Comparison of ENCODE assay signal across 11 cellular contexts in genomic region chr17:50028207-50029120, GRCh38. TPM values are rescaled to one million over a fixed set of nuclear protein-coding genes. Genes with fewer than 3 reads are reported as not detected.
A peak's percentile ranks its signal among the peaks of the same experiment; 100 is the strongest.
DNase-seq lines count a peak whose midpoint lies in the region; ATAC-seq and TF ChIP-seq lines count a peak whose summit lies in the region.
"Had no signal": no experiment of that assay in that cellular context is flagged by ENCODE, and none has a peak within 500 bp of the region (broad histone marks: within the 10 kb centered on the region; RNA-seq: fewer than 3 reads in every experiment).

No MANE protein-coding gene starts in this region.

- peak overlapping the region; percentile 27 for H4K8ac ChIP-seq in trophoblast cell (ENCODE audit: low read depth, low read length)

- H2AK5ac ChIP-seq in trophoblast cell (ENCODE audit: low read length) = peak overlapping the region; percentile 51

- peak overlapping the region; percentile 38 for H2AFZ ChIP-seq in trophoblast cell (ENCODE audit: insufficient read depth, low read length, poor library complexity)

- TF ChIP-seq POLR2A in spleen (IDR thresholded peaks at IDR 0.05) = no peak

- H3K4me1 ChIP-seq in trophoblast cell (ENCODE audit: control insufficient read depth in 1 of 2, insufficient read depth in 2 of 2, low read length in 2 of 2) = peaks cover 26 to 28% of the 10 kb centered on the region in 2 experiments
- H3K4me1 ChIP-seq in spleen = peaks cover 6 to 20% (median 12%) of the 10 kb centered on the region in 6 donors

- peak overlapping the region; percentile 6 for H4K12ac ChIP-seq in trophoblast cell (ENCODE audit: low read depth, low read length)

- intact Hi-C loops in spleen (cut with DNase I; ENCODE audit: low total_unique reads) = no loop called here

- peak overlapping the region; percentile 31 for H3K18ac ChIP-seq in trophoblast cell (ENCODE audit: low read length)

- peak overlapping the region; percentile 86 for H2BK120ac ChIP-seq in trophoblast cell (ENCODE audit: insufficient read depth, low read length, poor library complexity)

- peaks cover 0 to 3% of the 10 kb centered on the region in 2 donors for H3K9me3 Mint-ChIP-seq in activated naive CD4-positive, alpha-beta T cell treated with anti-CD3 and anti-CD28 coated beads, Interleukin-2, amount 50 U/mL, for 72 hours
- H3K9me3 Mint-ChIP-seq: T-helper 1 cell treated with Interleukin-12 subunit alpha and Interleukin-12 subunit beta and Interleukin-4 antibody, amounts not matched to agents 30 μg/mL and 1 μg/mL, for 36 hours had no signal

- peak overlapping the region; percentile 89 for H2BK12ac ChIP-seq in trophoblast cell (ENCODE audit: low read length)

- peak; percentile 92 for DNase-seq in EL
- DNase-seq in RPMI7951 (ENCODE audit: low read depth) = peak; percentile 82
- peak; percentile 71 for DNase-seq in fibroblast of gingiva (ENCODE audit: low read depth)
- no peak for DNase-seq in trophoblast cell
- no peak for DNase-seq in activated naive CD4-positive, alpha-beta T cell treated with anti-CD3 and anti-CD28 coated beads, Interleukin-2, amount 50 U/mL, for 72 hours (ENCODE audit: low spot score in 2 of 2)
- no peak for DNase-seq in spleen
- DNase-seq: NCI-H1092 had no signal

- H3K4me3 ChIP-seq in trophoblast cell (ENCODE audit: low read depth, low read length) (no peak overlapping the region), spleen (no peak overlapping the region)
- H3K4me3 ChIP-seq: mucosa of descending colon had no signal

- H3K9ac ChIP-seq in trophoblast cell (ENCODE audit: low read length) = no peak overlapping the region

- H3K27ac ChIP-seq in trophoblast cell (ENCODE audit: low read depth, low read length) (no peak overlapping the region), spleen (peak overlapping the region in 1 of 8 donors; percentile 62)

- no CpG with 5 or more reads among the region's 17 CpGs for WGBS in trophoblast cell (ENCODE audit: extremely low coverage, insufficient coverage, insufficient read length)
- WGBS in spleen, 5 donors = 45 to 50% (median 47%) methylated on average over 11 to 17 of the region's 17 CpGs

- H3K9me3 ChIP-seq in trophoblast cell (ENCODE audit: insufficient read depth, low read depth, low read length) (no peaks in the 10 kb centered on the region), spleen (no peaks in the 10 kb centered on the region)
- H3K9me3 ChIP-seq: mucosa of descending colon had no signal

- peak overlapping the region; percentile 72 for H4K91ac ChIP-seq in trophoblast cell (ENCODE audit: low read depth, low read length)

- H3K36me3 ChIP-seq in trophoblast cell (ENCODE audit: control insufficient read depth in 1 of 2, insufficient read depth in 2 of 2, low read length in 2 of 2) = no peaks in the 10 kb centered on the region
- no peaks in the 10 kb centered on the region for H3K36me3 ChIP-seq in spleen

- no peak overlapping the region for H3K27ac Mint-ChIP-seq in activated naive CD4-positive, alpha-beta T cell treated with anti-CD3 and anti-CD28 coated beads, Interleukin-2, amount 50 U/mL, for 72 hours
- H3K27ac Mint-ChIP-seq: T-helper 1 cell treated with Interleukin-12 subunit alpha and Interleukin-12 subunit beta and Interleukin-4 antibody, amounts not matched to agents 30 μg/mL and 1 μg/mL, for 36 hours had no signal

- H3K14ac ChIP-seq in trophoblast cell (ENCODE audit: low read length) = peak overlapping the region; percentile 36

- peak overlapping the region; percentile 35 for H3K4ac ChIP-seq in trophoblast cell (ENCODE audit: low read depth, low read length)

- peaks cover 14% of the 10 kb centered on the region for H3K79me1 ChIP-seq in trophoblast cell (ENCODE audit: low read length)

- peak overlapping the region; percentile 58 for H2BK5ac ChIP-seq in trophoblast cell (ENCODE audit: low read depth, low read length, poor library complexity)

- no peak overlapping the region for H3K23ac ChIP-seq in trophoblast cell (ENCODE audit: low read length)

- TF ChIP-seq CTCF in spleen (IDR thresholded peaks at IDR 0.05 in 8 of 11, conservative IDR thresholded peaks at IDR 0.05 in 3 of 11) = no peak

- H3K27me3 ChIP-seq in trophoblast cell (ENCODE audit: insufficient read depth, low read length) (no peaks in the 10 kb centered on the region), spleen (replicated peaks in 1 of 7) (peaks cover 0 to 38% (median 15%) of the 10 kb centered on the region in 7 donors)

- no peaks in the 10 kb centered on the region for H3K36me3 Mint-ChIP-seq in activated naive CD4-positive, alpha-beta T cell treated with anti-CD3 and anti-CD28 coated beads, Interleukin-2, amount 50 U/mL, for 72 hours

- H3K4me2 ChIP-seq in trophoblast cell (ENCODE audit: low read length) = peak overlapping the region; percentile 9

- no peak for ATAC-seq in activated naive CD4-positive, alpha-beta T cell treated with anti-CD3 and anti-CD28 coated beads, Interleukin-2, amount 50 U/mL, for 72 hours
- ATAC-seq in GM21619 (IDR thresholded peaks at IDR 0.05; ENCODE audit: unreplicated experiment) (no peak), HG02571 (IDR thresholded peaks at IDR 0.05; ENCODE audit: unreplicated experiment) (no peak)

- H3K79me2 ChIP-seq in trophoblast cell (ENCODE audit: control insufficient read depth, insufficient read depth, low read length, poor library complexity) = peaks cover 2% of the 10 kb centered on the region

RNA-seq across cellular contexts. Expression of gene ITGA3, which starts 27.4 kb away (rescaled TPM):
- 213 and 279 TPM in 2 replicates for total RNA-seq in RPMI7951 (2014; rRNA removed; shearing (Covaris generic))
- polyA plus RNA-seq in trophoblast cell (2013) = 63.3 and 65.7 TPM in 2 replicates
- 10 to 100 TPM in 1 of 2 donors, 1 to 10 TPM in 1; 7.4 to 40.7 TPM for total RNA-seq in activated naive CD4-positive, alpha-beta T cell treated with anti-CD3 and anti-CD28 coated beads, Interleukin-2, amount 50 U/mL, for 72 hours
- total RNA-seq in spleen = 10 to 100 TPM; 22.7 to 52.3 (median 41.1) TPM
- polyA plus RNA-seq in spleen = 10 to 100 TPM in 1 of 3 donors, 1 to 10 TPM in 2; 5.5 to 16.6 (median 8.1) TPM

RNA-seq across cellular contexts. Expression of gene DLX3, which starts 33.4 kb away (rescaled TPM):
- total RNA-seq in RPMI7951 (2014; rRNA removed; shearing (Covaris generic)) = not detected in 2 replicates
- 113 and 120 TPM in 2 replicates for polyA plus RNA-seq in trophoblast cell (2013)
- total RNA-seq in activated naive CD4-positive, alpha-beta T cell treated with anti-CD3 and anti-CD28 coated beads, Interleukin-2, amount 50 U/mL, for 72 hours = under 1 TPM in 1 of 2 donors, not detected in 1; 0.10 TPM
- total RNA-seq in spleen = not detected
- under 1 TPM in 1 of 3 donors, not detected in 2; 0.02 TPM for polyA plus RNA-seq in spleen

RNA-seq across cellular contexts. Expression of gene DLX4, which starts 59.5 kb away (rescaled TPM):
- total RNA-seq in RPMI7951 (2014; rRNA removed; shearing (Covaris generic)) = not detected in 2 replicates
- 11.8 and 12.7 TPM in 2 replicates for polyA plus RNA-seq in trophoblast cell (2013)
- total RNA-seq in activated naive CD4-positive, alpha-beta T cell treated with anti-CD3 and anti-CD28 coated beads, Interleukin-2, amount 50 U/mL, for 72 hours = under 1 TPM; 0.27 to 0.56 TPM
- total RNA-seq in spleen = 1 to 10 TPM in 1 of 7 donors, under 1 TPM in 4, not detected in 2; 0.23 to 1.1 (median 0.57) TPM
- polyA plus RNA-seq in spleen = under 1 TPM; 0.09 to 0.29 (median 0.22) TPM

Comparison
In these comparisons a context has a peak if more than half of its experiments do, and no peak if none do; other contexts are left out.
1. DNase-seq: peak in EL (single experiment), RPMI7951 (single experiment) and fibroblast of gingiva (single experiment); none in trophoblast cell (0 of 2), activated naive CD4-positive, alpha-beta T cell treated with anti-CD3 and anti-CD28 coated beads, Interleukin-2, amount 50 U/mL, for 72 hours (0 of 2) and spleen (single experiment).